In genomic region chr14:92785601-92786426, GRCh38 we compare ENCODE assay signal across 10 cellular contexts. TPM values are rescaled to one million over a fixed set of nuclear protein-coding genes. Genes with fewer than 3 reads are reported as not detected.
A peak's percentile ranks its signal among the peaks of the same experiment; 100 is the strongest.
DNase-seq lines count a peak whose midpoint lies in the region; ATAC-seq, FAIRE-seq and TF ChIP-seq lines count a peak whose summit lies in the region.
"Had no signal": no experiment of that assay in that cellular context is flagged by ENCODE, and none has a peak within 500 bp of the region (broad histone marks: within the 10 kb centered on the region; RNA-seq: fewer than 3 reads in every experiment).

No MANE protein-coding gene starts in this region.

- 73% methylated on average over 7 of the region's 7 CpGs for WGBS in mammary epithelial cell (ENCODE audit: low coverage, missing lambda C conversion rate)
- 55% methylated on average over 7 of the region's 7 CpGs for WGBS in HepG2 (ENCODE audit: low lambda C conversion rate)

- H3K9me3 ChIP-seq in mammary epithelial cell (replicated peaks; ENCODE audit: insufficient read depth, low read length) (no peaks in the 10 kb centered on the region), HepG2 (ENCODE audit: low read length) (peaks cover 17% of the 10 kb centered on the region), vagina (no peaks in the 10 kb centered on the region)

- H4K20me1 ChIP-seq in mammary epithelial cell (ENCODE audit: insufficient read depth, low read length), result no peaks in the 10 kb centered on the region
- no peaks in the 10 kb centered on the region for H4K20me1 ChIP-seq in HepG2 (ENCODE audit: insufficient read depth, low read length)

- ATAC-seq in Right ventricle myocardium inferior (peak; percentile 73), HepG2 (no peak), GM19467 (IDR thresholded peaks at IDR 0.05; ENCODE audit: unreplicated experiment) (no peak)
- ATAC-seq: gastroesophageal sphincter had no signal

- CTCF ChIA-PET in mammary epithelial cell (lab: Charles Lee; ENCODE audit: low non-redundant PET), result no interaction called here
- CTCF ChIA-PET in HepG2 (lab: Yijun Ruan, JAX; ENCODE audit: low intra/inter-chr PET ratio, low total read pairs), result interaction anchor here (4.5 kb wide), 1 partner anchor 71 kb away, joined by 68 read pairs; no protein-coding TSS in a partner anchor

- in situ Hi-C loops in mammary epithelial cell (cut with MboI; ENCODE audit: low sequenced_read_pairs in 2 of 2) (loop anchor here in 1 of 2 donors (25.0 kb wide), 1 partner anchor 674 kb away; the partner anchor contains the start of genes ATXN3, CPSF2 and NDUFB1), HepG2 (cut with HindIII; ENCODE audit: extremely low pct_ligation_motif_present, low pct_unique_long_range_greater_than_20kb) (no loop called here)

- H2AFZ ChIP-seq in mammary epithelial cell (ENCODE audit: low read depth, low read length) (peak overlapping the region; percentile 50), HepG2 (ENCODE audit: low read length) (no peak overlapping the region)

- intact Hi-C loops in Right ventricle myocardium inferior (cut with DNase I) (no loop called here), cardiac septum (cut with DNase I) (no loop called here), mammary epithelial cell (cut with micrococcal nuclease) (no loop called here), HepG2 (cut with micrococcal nuclease; ENCODE audit: unreplicated experiment) (no loop called here), vagina (cut with DNase I) (loop anchor here (10.0 kb wide), 2 partner anchors 71 to 101 kb away; no protein-coding TSS in a partner anchor)

- no peak for TF ChIP-seq POLR2A in HepG2 (IDR thresholded peaks at IDR 0.05; ENCODE audit: insufficient read depth in 1 of 2, low read depth in 2 of 2, low read length in 2 of 2)
- TF ChIP-seq POLR2A in vagina (IDR thresholded peaks at IDR 0.05), result no peak

- H3K36me3 ChIP-seq in mammary epithelial cell (ENCODE audit: insufficient read depth, low read length) (no peaks in the 10 kb centered on the region), HepG2 (replicated peaks in 1 of 2; ENCODE audit: control insufficient read depth in 1 of 2, insufficient read depth in 2 of 2, low read length in 2 of 2) (no peaks in the 10 kb centered on the region), vagina (no peaks in the 10 kb centered on the region)
- H3K36me3 ChIP-seq: gastroesophageal sphincter had no signal

- peaks cover 15% of the 10 kb centered on the region for H3K4me1 ChIP-seq in mammary epithelial cell (ENCODE audit: insufficient read depth, low read length)
- peaks cover 17% of the 10 kb centered on the region for H3K4me1 ChIP-seq in HepG2 (ENCODE audit: insufficient read depth, low read length)
- no peaks in the 10 kb centered on the region for H3K4me1 ChIP-seq in vagina
- H3K4me1 ChIP-seq: gastroesophageal sphincter had no signal

- TF ChIP-seq CTCF in mammary epithelial cell (conservative IDR thresholded peaks at IDR 0.05 in 1 of 2, IDR thresholded peaks at IDR 0.05 in 1 of 2; ENCODE audit: extremely low read depth in 1 of 2, insufficient read depth in 1 of 2, low read depth in 1 of 2, low read length in 2 of 2), result no peak
- no peak for TF ChIP-seq CTCF in HepG2 (CRISPR knock-in tag; IDR thresholded peaks at IDR 0.05)
- no peak for TF ChIP-seq CTCF in vagina (IDR thresholded peaks at IDR 0.05)

- no peaks in the 10 kb centered on the region for H3K79me2 ChIP-seq in mammary epithelial cell (ENCODE audit: insufficient read depth, low read length)
- H3K79me2 ChIP-seq in HepG2 (ENCODE audit: insufficient read depth, low read length), result no peaks in the 10 kb centered on the region

- BruUV-seq in mammary epithelial cell (replicated peaks; lab: Mats Ljungman, UMichigan) (TSS peak; percentile 52), HepG2 (replicated peaks; lab: Mats Ljungman, UMichigan) (no TSS peak)

- no peak overlapping the region for H3K9ac ChIP-seq in mammary epithelial cell (ENCODE audit: insufficient read depth, low read length)
- H3K9ac ChIP-seq in HepG2 (ENCODE audit: insufficient read depth, low read depth, low read length), result no peak overlapping the region

- no peak for FAIRE-seq in HepG2 (lab: Jason Lieb, UNC)

- peak; percentile 75 for DNase-seq in Right ventricle myocardium inferior (ENCODE audit: missing footprints)
- no peak for DNase-seq in cardiac septum (ENCODE audit: low spot score)
- peak; percentile 64 for DNase-seq in mammary epithelial cell
- no peak for DNase-seq in HepG2 (ENCODE audit: low spot score)
- DNase-seq in vagina (ENCODE audit: extremely low spot score in 2 of 2), result no peak
- no peak for DNase-seq in NCI-H1436 treated with DMSO at 0.1 percent for 48 hours (lab: John Stamatoyannopoulos, UW)
- no peak for DNase-seq in activated CD4-positive, alpha-beta T cell treated with anti-CD3 and anti-CD28 coated beads, Interleukin-2, amount 50 U/mL, for 48 hours
- DNase-seq: CD4-positive, alpha-beta memory T cell had no signal

- dilution Hi-C loops in mammary epithelial cell (cut with HindIII; ENCODE audit: low sequenced_read_pairs), result no loop called here

- no peak overlapping the region for H3K4me3 ChIP-seq in mammary epithelial cell (replicated peaks in 1 of 3; ENCODE audit: insufficient read depth in 1 of 3, low read depth in 2 of 3, low read length in 3 of 3)
- H3K4me3 ChIP-seq in HepG2 (replicated peaks in 1 of 3; ENCODE audit: insufficient read depth in 1 of 3, low read depth in 2 of 3, low read length in 3 of 3), result no peak overlapping the region
- no peak overlapping the region for H3K4me3 ChIP-seq in vagina
- H3K4me3 ChIP-seq: gastroesophageal sphincter had no signal

- POLR2A ChIA-PET in HepG2 (lab: Yijun Ruan, JAX), result no interaction called here

- H3K27me3 ChIP-seq in mammary epithelial cell (ENCODE audit: insufficient read depth, low read length) (no peaks in the 10 kb centered on the region), HepG2 (ENCODE audit: control insufficient read depth in 1 of 2, insufficient read depth in 2 of 2, low read length in 2 of 2) (no peaks in the 10 kb centered on the region; a peak in 1 of 5 replicates), vagina (no peaks in the 10 kb centered on the region)
- H3K27me3 ChIP-seq: gastroesophageal sphincter had no signal

- H3K4me2 ChIP-seq in mammary epithelial cell (ENCODE audit: insufficient read depth, low read depth, low read length) (peak overlapping the region; percentile 43), HepG2 (ENCODE audit: low read depth, low read length) (peak overlapping the region; percentile 10; the same call in 1 of the 2 replicates)

- H3K27ac ChIP-seq in mammary epithelial cell (ENCODE audit: insufficient read depth, low read depth, low read length), result peak overlapping the region; percentile 65
- no peak overlapping the region for H3K27ac ChIP-seq in HepG2 (ENCODE audit: extremely low read length, insufficient read depth, low read length)
- peak overlapping the region; percentile 38 for H3K27ac ChIP-seq in vagina
- H3K27ac ChIP-seq: gastroesophageal sphincter had no signal

- TF ChIP-seq EP300 in HepG2 (IDR thresholded peaks at IDR 0.05; ENCODE audit: low read depth in 2 of 2, low read length in 2 of 2), result no peak
- TF ChIP-seq EP300 in HepG2 (CRISPR knock-in tag; IDR thresholded peaks at IDR 0.05; ENCODE audit: borderline replicate concordance), result no peak

- no peak for TF ChIP-seq RAD21 in HepG2 (CRISPR knock-in tag; IDR thresholded peaks at IDR 0.05)

RNA-seq across cellular contexts. Expression of gene GOLGA5, which starts 8.3 kb away (rescaled TPM):
- 18.9 TPM for total RNA-seq in Right ventricle myocardium inferior
- 24.2 TPM for total RNA-seq in cardiac septum
- total RNA-seq in mammary epithelial cell, result 10 to 100 TPM; 38.1 to 48.5 TPM
- polyA plus RNA-seq in mammary epithelial cell, result 18.9 TPM
- polyA minus RNA-seq in mammary epithelial cell, result 16.0 TPM
- total RNA-seq in HepG2 (2016; rRNA removed; fragmentation: Illumina TruSeq; extraction: Trizol), result 40.0 and 54.6 TPM in 2 replicates
- 18.6 and 23.9 TPM in 2 replicates for total RNA-seq in HepG2 (2016; cell fraction: cytosol; rRNA removed; fragmentation: Illumina TruSeq; extraction: Trizol; ENCODE audit: low read depth)
- 38.1 and 54.7 TPM in 2 replicates for total RNA-seq in HepG2 (2016; cell fraction: insoluble cytoplasmic fraction; rRNA removed; fragmentation: Illumina TruSeq; extraction: Trizol)
- 41.5 and 47.7 TPM in 2 replicates for total RNA-seq in HepG2 (2016; cell fraction: membrane; rRNA removed; fragmentation: Illumina TruSeq; extraction: Trizol)
- total RNA-seq in HepG2 (2016; cell fraction: nucleus; rRNA removed; fragmentation: Illumina TruSeq; extraction: Trizol), result 21.9 and 23.1 TPM in 2 replicates
- polyA plus RNA-seq in HepG2 (2011; rRNA removed), result 25.7 and 31.0 TPM in 2 replicates
- 16.9 and 24.2 TPM in 2 replicates for polyA plus RNA-seq in HepG2 (2011; cell fraction: cytosol; rRNA removed)
- polyA plus RNA-seq in HepG2 (2011; cell fraction: nucleus; rRNA removed), result 9.2 and 10.4 TPM in 2 replicates
- 27.9 and 42.1 TPM in 2 replicates for polyA plus RNA-seq in HepG2 (2012)
- polyA plus RNA-seq in HepG2 (2016; cell fraction: cytosol; fragmentation: Illumina TruSeq; extraction: Trizol; ENCODE audit: low read depth), result 13.0 and 14.4 TPM in 2 replicates
- polyA plus RNA-seq in HepG2 (2016; cell fraction: insoluble cytoplasmic fraction; fragmentation: Illumina TruSeq; extraction: Trizol; ENCODE audit: low read depth), result 51.6 and 52.3 TPM in 2 replicates
- polyA plus RNA-seq in HepG2 (2016; cell fraction: membrane; fragmentation: Illumina TruSeq; extraction: Trizol; ENCODE audit: low read depth), result 30.5 and 32.1 TPM in 2 replicates
- polyA plus RNA-seq in HepG2 (2016; cell fraction: nucleus; fragmentation: Illumina TruSeq; extraction: Trizol; ENCODE audit: insufficient read depth, low read depth), result 28.4 and 29.6 TPM in 2 replicates
- polyA minus RNA-seq in HepG2 (2011; rRNA and poly(A)+ RNA removed; ENCODE audit: low replicate concordance), result 9.6 and 9.8 TPM in 2 replicates
- polyA minus RNA-seq in HepG2 (2011; cell fraction: cytosol; rRNA and poly(A)+ RNA removed), result 19.8 and 26.8 TPM in 2 replicates
- 27.6 and 40.0 TPM in 2 replicates for polyA minus RNA-seq in HepG2 (2011; cell fraction: nucleus; rRNA and poly(A)+ RNA removed)
- 30.0 TPM for total RNA-seq in vagina

RNA-seq across cellular contexts. Expression of gene LGMN, which starts 37.4 kb away (rescaled TPM):
- total RNA-seq in Right ventricle myocardium inferior, result 122 TPM
- 81.8 TPM for total RNA-seq in cardiac septum
- total RNA-seq in mammary epithelial cell, result 10 to 100 TPM; 28.8 to 30.2 TPM
- 47.9 TPM for polyA plus RNA-seq in mammary epithelial cell
- polyA minus RNA-seq in mammary epithelial cell, result 69.8 TPM
- total RNA-seq in HepG2 (2016; rRNA removed; fragmentation: Illumina TruSeq; extraction: Trizol), result 10.4 and 28.9 TPM in 2 replicates
- 3.0 and 5.2 TPM in 2 replicates for total RNA-seq in HepG2 (2016; cell fraction: cytosol; rRNA removed; fragmentation: Illumina TruSeq; extraction: Trizol; ENCODE audit: low read depth)
- total RNA-seq in HepG2 (2016; cell fraction: insoluble cytoplasmic fraction; rRNA removed; fragmentation: Illumina TruSeq; extraction: Trizol), result 10.1 and 29.2 TPM in 2 replicates
- total RNA-seq in HepG2 (2016; cell fraction: membrane; rRNA removed; fragmentation: Illumina TruSeq; extraction: Trizol), result 6.4 and 6.6 TPM in 2 replicates
- 26.8 and 34.0 TPM in 2 replicates for total RNA-seq in HepG2 (2016; cell fraction: nucleus; rRNA removed; fragmentation: Illumina TruSeq; extraction: Trizol)
- polyA plus RNA-seq in HepG2 (2011; rRNA removed), result 76.4 and 83.6 TPM in 2 replicates
- 76.0 and 85.2 TPM in 2 replicates for polyA plus RNA-seq in HepG2 (2011; cell fraction: cytosol; rRNA removed)
- polyA plus RNA-seq in HepG2 (2011; cell fraction: nucleus; rRNA removed), result 50.5 and 61.9 TPM in 2 replicates
- polyA plus RNA-seq in HepG2 (2012), result 45.0 and 57.9 TPM in 2 replicates
- 3.5 and 4.0 TPM in 2 replicates for polyA plus RNA-seq in HepG2 (2016; cell fraction: cytosol; fragmentation: Illumina TruSeq; extraction: Trizol; ENCODE audit: low read depth)
- 12.3 and 12.9 TPM in 2 replicates for polyA plus RNA-seq in HepG2 (2016; cell fraction: insoluble cytoplasmic fraction; fragmentation: Illumina TruSeq; extraction: Trizol; ENCODE audit: low read depth)
- polyA plus RNA-seq in HepG2 (2016; cell fraction: membrane; fragmentation: Illumina TruSeq; extraction: Trizol; ENCODE audit: low read depth), result 4.3 and 4.4 TPM in 2 replicates
- 46.4 and 49.9 TPM in 2 replicates for polyA plus RNA-seq in HepG2 (2016; cell fraction: nucleus; fragmentation: Illumina TruSeq; extraction: Trizol; ENCODE audit: insufficient read depth, low read depth)
- 30.5 and 33.0 TPM in 2 replicates for polyA minus RNA-seq in HepG2 (2011; rRNA and poly(A)+ RNA removed; ENCODE audit: low replicate concordance)
- 17.5 and 19.4 TPM in 2 replicates for polyA minus RNA-seq in HepG2 (2011; cell fraction: cytosol; rRNA and poly(A)+ RNA removed)
- 14.9 and 23.0 TPM in 2 replicates for polyA minus RNA-seq in HepG2 (2011; cell fraction: nucleus; rRNA and poly(A)+ RNA removed)
- 61.6 TPM for total RNA-seq in vagina

Comparison
In these comparisons a context has a peak if more than half of its experiments do, and no peak if none do; other contexts are left out.
1. DNase-seq: peak in Right ventricle myocardium inferior (single experiment) and mammary epithelial cell (single experiment); none in cardiac septum (single experiment), HepG2 (single experiment), vagina (0 of 2), NCI-H1436 treated with DMSO at 0.1 percent for 48 hours (single experiment) and activated CD4-positive, alpha-beta T cell treated with anti-CD3 and anti-CD28 coated beads, Interleukin-2, amount 50 U/mL, for 48 hours (0 of 2).